Comparison of ENCODE assay signal across 12 cellular contexts in the genomic region with DNA sequence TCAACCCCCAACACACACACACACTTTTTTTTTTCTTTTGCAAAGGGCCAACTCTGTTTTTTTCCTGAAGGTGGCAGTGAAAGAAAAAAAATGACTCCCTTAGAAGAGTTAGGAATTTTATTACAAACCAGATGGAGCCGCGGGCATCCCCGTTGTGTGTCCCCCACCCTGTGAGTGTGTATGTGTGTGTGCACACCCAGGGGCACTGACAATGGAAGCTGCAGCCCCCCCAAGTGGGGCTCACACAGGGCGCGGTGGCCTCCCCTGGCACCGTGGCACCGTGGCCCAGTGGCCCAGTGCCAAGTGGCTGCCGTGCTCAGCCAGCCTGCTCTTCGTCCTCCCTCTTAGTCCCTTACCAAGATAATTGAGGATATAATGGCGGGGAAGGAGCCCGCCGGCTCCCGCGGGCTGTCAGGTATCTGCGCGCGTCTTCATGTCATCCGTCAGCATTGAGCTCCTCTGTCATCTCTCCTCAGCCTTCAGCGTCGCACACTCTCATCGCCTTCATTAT.
DNase-seq lines count a peak whose midpoint lies in the region; ATAC-seq and TF ChIP-seq lines count a peak whose summit lies in the region.
"Had no signal": no experiment of that assay in that cellular context is flagged by ENCODE, and none has a peak within 500 bp of the region (broad histone marks: within the 10 kb centered on the region; RNA-seq: fewer than 3 reads in every experiment).

No MANE protein-coding gene starts in this region.

- H3K4me3 ChIP-seq in PC-3 (ENCODE audit: low read length) (no peak overlapping the region), fibroblast of mammary gland (ENCODE audit: control insufficient read depth, low read depth, low read length) (no peak overlapping the region), rectal smooth muscle tissue (ENCODE audit: low read length) (peak overlapping the region; percentile 25)

- H3K9ac ChIP-seq in PC-3 (ENCODE audit: low read length) (no peak overlapping the region), rectal smooth muscle tissue (ENCODE audit: low read length) (no peak overlapping the region)

- no TSS peak for BruUV-seq in PC-3 (replicated peaks; lab: Mats Ljungman, UMichigan)

- H3K27ac ChIP-seq in PC-3 (ENCODE audit: low read length) (no peak overlapping the region), rectal smooth muscle tissue (ENCODE audit: low read depth, low read length) (no peak overlapping the region)
- H3K27ac ChIP-seq: spleen had no signal

- H3K9me2 ChIP-seq in PC-3 (replicated peaks; ENCODE audit: low read length), result no peaks in the 10 kb centered on the region

- peak; percentile 35; the same call in 1 of the 2 replicates for TF ChIP-seq CTCF in PC-3 (conservative IDR thresholded peaks at IDR 0.05; ENCODE audit: low read depth, low read length)
- peak; percentile 25 for TF ChIP-seq CTCF in fibroblast of mammary gland (conservative IDR thresholded peaks at IDR 0.05; ENCODE audit: control insufficient read depth, insufficient read depth, low read depth, low read length)

- DNase-seq in EL (peak; percentile 2), PC-3 (no peak), fibroblast of mammary gland (ENCODE audit: low read depth) (peak; percentile 24), GF-D8 (lab: John Stamatoyannopoulos, UW) (no peak), SW 1271 (lab: John Stamatoyannopoulos, UW) (no peak)
- DNase-seq: activated CD8-positive, alpha-beta T cell treated with anti-CD3 and anti-CD28 coated beads, Interleukin-2, amount 10 ng/mL, durations not matched to agents 7 days and 5 days; Calu3; NCI-H1436 treated with DMSO at 0.1 percent for 48 hours; spleen had no signal

- H3K4me1 ChIP-seq in PC-3 (ENCODE audit: insufficient read depth, low read length) (0 out of 2 replicates have a peak, but pooled peaks cover 3% of the 10 kb centered on the region), rectal smooth muscle tissue (ENCODE audit: control insufficient read depth, insufficient read depth, low read length) (peaks cover 6% of the 10 kb centered on the region)

- H3K36me3 ChIP-seq in PC-3 (ENCODE audit: low read depth, low read length) (no peaks in the 10 kb centered on the region), rectal smooth muscle tissue (ENCODE audit: control insufficient read depth, insufficient read depth, low read length) (no peaks in the 10 kb centered on the region)
- H3K36me3 ChIP-seq: spleen had no signal

- H3K27me3 ChIP-seq in PC-3 (ENCODE audit: low read length) (peaks cover 12% of the 10 kb centered on the region), rectal smooth muscle tissue (ENCODE audit: control insufficient read depth, insufficient read depth, low read length) (no peaks in the 10 kb centered on the region)

- POLR2A ChIA-PET in PC-3 (lab: Charles Lee; ENCODE audit: unreplicated experiment), result no interaction called here

- H3K79me2 ChIP-seq in PC-3 (ENCODE audit: low read length), result no peaks in the 10 kb centered on the region

- H2AFZ ChIP-seq in PC-3 (ENCODE audit: low read length), result no peak overlapping the region

- H4K20me1 ChIP-seq in PC-3 (ENCODE audit: low read length), result no peaks in the 10 kb centered on the region

- no peaks in the 10 kb centered on the region for H3K9me3 ChIP-seq in PC-3 (ENCODE audit: low read length)
- H3K9me3 ChIP-seq: spleen had no signal

- H3K4me2 ChIP-seq in PC-3 (ENCODE audit: low read length), result no peak overlapping the region

- CTCF ChIA-PET in PC-3 (lab: Charles Lee), result no interaction called here

- intact Hi-C loops in PC-3 (cut with micrococcal nuclease), result no loop called here

- ATAC-seq in PC-3 (no peak), GM21360 (IDR thresholded peaks at IDR 0.05; ENCODE audit: unreplicated experiment) (no peak), HG03025 (IDR thresholded peaks at IDR 0.05; ENCODE audit: low FRiP score, unreplicated experiment) (no peak)
- ATAC-seq: activated CD8-positive, alpha-beta T cell treated with anti-CD3 and anti-CD28 coated beads, Interleukin-2, amount 10 ng/mL, durations not matched to agents 7 days and 5 days had no signal

- no peaks in the 10 kb centered on the region for H3F3A ChIP-seq in PC-3 (ENCODE audit: low read length, unreplicated experiment)

Comparison
In these comparisons a context has a peak if more than half of its experiments do, and no peak if none do; other contexts are left out.
1. DNase-seq: peak in EL (single experiment) and fibroblast of mammary gland (single experiment); none in PC-3 (single experiment), GF-D8 (single experiment) and SW 1271 (0 of 2).